In the genomic region with DNA sequence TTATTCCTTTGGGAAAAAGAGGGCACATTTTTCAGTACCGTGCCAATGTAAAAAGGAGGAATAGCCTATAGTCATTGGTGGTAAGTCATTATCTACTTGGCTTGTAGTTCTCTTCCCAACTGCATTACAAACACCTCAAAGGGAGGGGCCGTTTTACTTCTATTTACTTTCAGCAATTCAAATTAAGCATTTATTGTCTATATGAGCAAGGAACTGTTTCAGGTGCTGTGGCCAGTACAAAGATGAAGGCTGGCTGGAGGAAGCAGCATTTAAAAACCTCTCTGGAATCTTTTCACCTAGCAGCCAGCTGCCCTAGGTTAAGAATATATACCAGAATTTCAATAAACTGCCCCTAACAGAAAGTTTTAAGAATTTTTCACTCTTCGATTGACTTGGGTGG, we compare ENCODE assay signal across 21 cellular contexts.
"Had no signal": no experiment of that assay in that cellular context is flagged by ENCODE, and none has a peak within 500 bp of the region (broad histone marks: within the 10 kb centered on the region; RNA-seq: fewer than 3 reads in every experiment).

No MANE protein-coding gene starts in this region.

- ATAC-seq: activated CD8-positive, alpha-beta T cell treated with anti-CD3 and anti-CD28 coated beads for 36 hours; activated T-helper 17 cell treated with anti-CD3 and anti-CD28 coated beads, Interleukin-2, amount 50 U/mL, for 72 hours; naive thymus-derived CD8-positive, alpha-beta T cell had no signal

- DNase-seq: activated B cell treated with CpG ODN at 0.5 μM for 24 hours; activated CD4-positive, alpha-beta T cell treated with anti-CD3 and anti-CD28 coated beads, Interleukin-2, amount 10 ng/mL, durations not matched to agents 24 days and 14 days; activated CD8-positive, alpha-beta T cell treated with anti-CD3 and anti-CD28 coated beads for 36 hours; activated naive CD4-positive, alpha-beta T cell; activated naive CD8-positive, alpha-beta T cell treated with anti-CD3 and anti-CD28 coated beads for 36 hours; activated T-cell treated with anti-CD3 and anti-CD28 coated beads, Interleukin-2, amount 50 U/mL, for 1 hour; amygdala; hippocampal formation; naive thymus-derived CD8-positive, alpha-beta T cell; posterior cingulate gyrus; retina; stimulated activated CD4-positive, alpha-beta T cell treated with anti-CD3 and anti-CD28 coated beads, Interleukin-12 subunit alpha, Interleukin-12 subunit beta, amount 100 ng/mL, for 4 hours; stimulated activated CD4-positive, alpha-beta T cell treated with anti-CD3 and anti-CD28 coated beads, Interleukin-1b, Interleukin-23, amount 100 ng/mL, for 48 hours; stimulated activated naive CD4-positive, alpha-beta T cell treated with Interleukin-2 at 50 U/mL for 16 hours; T-helper 1 cell; T-helper 9 cell; thyroid gland; uterus had no signal

- H3K27ac ChIP-seq: cardiac muscle cell, thyroid gland, uterus had no signal

- H3K36me3 ChIP-seq: cardiac muscle cell, thyroid gland, uterus had no signal

- H3K27me3 ChIP-seq: cardiac muscle cell, thyroid gland, uterus had no signal

- H3K9me3 ChIP-seq: thyroid gland, uterus had no signal

- FAIRE-seq: islet of Langerhans had no signal

- H3K4me3 ChIP-seq: cardiac muscle cell, thyroid gland, uterus had no signal

- H3K4me1 ChIP-seq: thyroid gland, uterus had no signal
